In genomic region chr19:8238251-8238650, GRCh38 we compare ENCODE assay signal across 14 cellular contexts. TPM values are rescaled to one million over a fixed set of nuclear protein-coding genes. Genes with fewer than 3 reads are reported as not detected.
A peak's percentile ranks its signal among the peaks of the same experiment; 100 is the strongest.
DNase-seq lines count a peak whose midpoint lies in the region; ATAC-seq and TF ChIP-seq lines count a peak whose summit lies in the region.
"Had no signal": no experiment of that assay in that cellular context is flagged by ENCODE, and none has a peak within 500 bp of the region (broad histone marks: within the 10 kb centered on the region; RNA-seq: fewer than 3 reads in every experiment).

No MANE protein-coding gene starts in this region.

- no peak overlapping the region for H2BK120ac ChIP-seq in trophoblast cell (ENCODE audit: insufficient read depth, low read length, poor library complexity)

- H3K36me3 ChIP-seq in trophoblast cell (ENCODE audit: control insufficient read depth in 1 of 2, insufficient read depth in 2 of 2, low read length in 2 of 2) = no peaks in the 10 kb centered on the region

- H3K27me3 ChIP-seq in trophoblast cell (ENCODE audit: insufficient read depth, low read length) = no peaks in the 10 kb centered on the region

- no peak overlapping the region for H2BK12ac ChIP-seq in trophoblast cell (ENCODE audit: low read length)

- H3K4me3 ChIP-seq in trophoblast cell (ENCODE audit: low read depth, low read length) = no peak overlapping the region

- H3K18ac ChIP-seq in trophoblast cell (ENCODE audit: low read length) = peak overlapping the region; percentile 37

- H3K79me1 ChIP-seq in trophoblast cell (ENCODE audit: low read length) = peaks cover 4% of the 10 kb centered on the region

- WGBS in trophoblast cell (ENCODE audit: extremely low coverage, insufficient coverage, insufficient read length) = no CpG with 5 or more reads among the region's 1 CpG

- H4K91ac ChIP-seq in trophoblast cell (ENCODE audit: low read depth, low read length) = no peak overlapping the region

- in situ Hi-C loops in GM13976 (cut with MboI; ENCODE audit: low sequenced_read_pairs, unreplicated experiment) = no loop called here

- H3K4ac ChIP-seq in trophoblast cell (ENCODE audit: low read depth, low read length) = no peak overlapping the region

- H2BK5ac ChIP-seq in trophoblast cell (ENCODE audit: low read depth, low read length, poor library complexity) = no peak overlapping the region

- H3K79me2 ChIP-seq in trophoblast cell (ENCODE audit: control insufficient read depth, insufficient read depth, low read length, poor library complexity) = no peaks in the 10 kb centered on the region

- no peak overlapping the region for H4K12ac ChIP-seq in trophoblast cell (ENCODE audit: low read depth, low read length)

- H4K8ac ChIP-seq in trophoblast cell (ENCODE audit: low read depth, low read length) = no peak overlapping the region

- H3K4me1 ChIP-seq in trophoblast cell (ENCODE audit: control insufficient read depth in 1 of 2, insufficient read depth in 2 of 2, low read length in 2 of 2) = peaks cover 11 to 12% of the 10 kb centered on the region in 2 experiments

- peak; percentile 46 for ATAC-seq in esophagus mucosa
- no peak for ATAC-seq in GM18907 (IDR thresholded peaks at IDR 0.05; ENCODE audit: unreplicated experiment)
- ATAC-seq: Panc1 had no signal

- no peak overlapping the region for H3K27ac ChIP-seq in trophoblast cell (ENCODE audit: low read depth, low read length)
- H3K27ac ChIP-seq: parathyroid adenoma had no signal

- H3K9me3 ChIP-seq in trophoblast cell (ENCODE audit: insufficient read depth, low read depth, low read length) = peaks cover 6% of the 10 kb centered on the region

- H2AK5ac ChIP-seq in trophoblast cell (ENCODE audit: low read length) = no peak overlapping the region

- H3K9ac ChIP-seq in trophoblast cell (ENCODE audit: low read length) = no peak overlapping the region
- H3K9ac ChIP-seq: parathyroid adenoma had no signal

- no peak overlapping the region for H3K4me2 ChIP-seq in trophoblast cell (ENCODE audit: low read length)

- H3K14ac ChIP-seq in trophoblast cell (ENCODE audit: low read length) = no peak overlapping the region

- no peak overlapping the region for H2AFZ ChIP-seq in trophoblast cell (ENCODE audit: insufficient read depth, low read length, poor library complexity)
- H2AFZ ChIP-seq: parathyroid adenoma had no signal

- DNase-seq in GM13976 (ENCODE audit: low spot score) = peak; percentile 19
- peak; percentile 85 for DNase-seq in NCI-H2171 treated with DMSO at 0.1 percent for 48 hours (lab: John Stamatoyannopoulos, UW)
- peak in 1 of 2 donors; percentile 37 for DNase-seq in trophoblast cell
- DNase-seq in NCI-H187 (lab: John Stamatoyannopoulos, UW) = no peak
- DNase-seq in GM10266 (ENCODE audit: extremely low spot score) = no peak
- DNase-seq: activated CD4-positive, CD25-positive, alpha-beta regulatory T cell treated with anti-CD3 and anti-CD28 coated beads, Interleukin-2, amount 50 U/mL, for 72 hours; activated T-cell treated with anti-CD3 and anti-CD28 coated beads for 4 hours; NCI-H1105; NCI-H510A; T-helper 1 cell had no signal

- no peak overlapping the region for H3K23ac ChIP-seq in trophoblast cell (ENCODE audit: low read length)

- TF ChIP-seq CTCF in GM13976 (IDR thresholded peaks at IDR 0.05; ENCODE audit: borderline replicate concordance, control extremely low read depth, extremely low read depth, insufficient read depth, missing control alignments) (no peak), GM10266 (IDR thresholded peaks at IDR 0.05; ENCODE audit: control insufficient read depth, insufficient read depth, low read depth, missing control alignments) (no peak)

RNA-seq across cellular contexts. Expression of gene CERS4, which starts 29.1 kb away (rescaled TPM):
- total RNA-seq in esophagus mucosa = 84.8 TPM
- polyA plus RNA-seq in trophoblast cell (2013) = 11.5 and 13.1 TPM in 2 replicates

Comparison
In these comparisons a context has a peak if more than half of its experiments do, and no peak if none do; other contexts are left out.
1. DNase-seq: peak in GM13976 (single experiment) and NCI-H2171 treated with DMSO at 0.1 percent for 48 hours (single experiment); none in NCI-H187 (0 of 2) and GM10266 (single experiment).